8 cellular contexts compared by ENCODE assay signal in the genomic region with DNA sequence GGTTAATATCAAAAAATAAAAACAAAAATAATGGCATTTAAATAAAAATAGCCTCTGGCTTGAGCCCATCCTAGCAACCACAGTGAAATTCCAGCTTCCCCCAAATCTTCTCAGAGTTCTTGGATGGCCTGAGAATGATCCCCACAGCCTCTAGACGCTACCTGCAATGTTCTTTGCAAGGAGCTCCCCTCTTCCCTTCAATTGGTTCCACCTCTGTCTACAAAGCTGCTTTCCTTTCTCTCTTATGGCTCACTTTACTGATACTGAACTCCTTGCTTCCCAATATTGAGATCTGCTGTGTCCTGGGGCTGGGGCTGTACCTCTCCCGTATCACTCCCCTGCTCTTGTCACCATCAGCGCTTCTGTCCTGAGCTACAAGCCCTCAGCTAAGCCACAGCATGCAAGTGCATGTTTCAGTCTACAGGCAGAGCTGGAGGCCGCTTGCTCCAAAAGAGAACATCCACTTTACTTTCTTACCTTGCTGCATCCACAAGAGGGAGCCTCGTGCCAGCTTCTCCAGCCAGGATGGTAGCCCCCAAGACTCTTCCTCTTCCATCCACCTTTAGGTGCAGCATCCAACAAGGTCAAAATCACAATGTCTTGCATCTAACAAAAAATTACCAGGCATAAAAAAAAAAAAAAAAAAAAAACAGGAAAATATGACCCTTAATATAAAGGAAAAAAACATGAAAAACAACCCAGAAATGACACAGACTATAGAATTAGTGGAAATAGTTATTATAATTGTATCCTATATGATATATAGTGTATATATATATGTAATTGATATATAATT.
DNase-seq lines count a peak whose midpoint lies in the region; ATAC-seq and TF ChIP-seq lines count a peak whose summit lies in the region.

No MANE protein-coding gene starts in this region.

- no peak for ATAC-seq in HG02759 (IDR thresholded peaks at IDR 0.05; ENCODE audit: unreplicated experiment)

- no peaks in the 10 kb centered on the region for H3K27me3 ChIP-seq in HL-60 (ENCODE audit: insufficient read depth, poor library complexity, severe bottlenecking)

- H3K4me3 ChIP-seq in HL-60 (replicated peaks; ENCODE audit: insufficient read depth, low read length), result no peak overlapping the region
- H3K4me3 ChIP-seq in choroid plexus epithelial cell (ENCODE audit: low read depth, low read length), result no peak overlapping the region

- TF ChIP-seq CTCF in HL-60 (IDR thresholded peaks at IDR 0.05; ENCODE audit: insufficient read depth, low read length) (peak; percentile 32), choroid plexus epithelial cell (conservative IDR thresholded peaks at IDR 0.05; ENCODE audit: low read depth, low read length) (peak; percentile 89)

- H3K27ac ChIP-seq in HL-60 (replicated peaks), result no peak overlapping the region

- DNase-seq in DMS53 treated with DMSO at 0.1 percent for 48 hours (lab: John Stamatoyannopoulos, UW; ENCODE audit: unreplicated experiment) (peak; percentile 19), HL-60 (ENCODE audit: low read depth in 1 of 2, low spot score in 1 of 2) (peak; percentile 33 to 55), NOMO-1 (lab: John Stamatoyannopoulos, UW; ENCODE audit: unreplicated experiment in 2 of 2) (peak; percentile 37 to 65), choroid plexus epithelial cell (ENCODE audit: low read depth) (peak; percentile 80), medulla oblongata (ENCODE audit: extremely low spot score) (peak; percentile 22), HPDE6-E6E7 (ENCODE audit: extremely low spot score) (no peak), retina (no peak)

Comparison
In these comparisons a context has a peak if more than half of its experiments do, and no peak if none do; other contexts are left out.
1. DNase-seq: peak in DMS53 treated with DMSO at 0.1 percent for 48 hours (single experiment), HL-60 (2 of 2), NOMO-1 (2 of 2), choroid plexus epithelial cell (single experiment) and medulla oblongata (single experiment); none in HPDE6-E6E7 (single experiment) and retina (single experiment).